In the genomic region with DNA sequence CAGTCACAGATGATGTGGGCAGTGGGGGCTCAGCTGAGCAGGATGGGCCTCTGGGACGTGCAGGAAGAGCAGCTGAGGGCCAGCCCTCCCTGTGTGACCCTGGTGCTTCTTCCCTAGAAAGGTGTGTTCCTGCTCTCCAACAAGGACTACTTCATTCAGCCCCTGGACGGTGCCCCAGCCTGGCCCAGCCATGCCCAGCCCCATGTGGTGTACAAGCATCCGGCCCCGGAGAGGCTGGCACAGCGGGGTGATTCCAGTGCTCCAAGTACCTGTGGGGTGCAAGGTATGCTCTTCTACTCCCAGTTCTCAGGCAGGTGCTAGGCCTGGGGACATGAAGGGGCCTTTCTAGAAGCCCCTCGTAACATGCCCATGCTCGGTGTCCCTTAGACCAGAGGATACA, we compare ENCODE assay signal across 25 cellular contexts. TPM values are rescaled to one million over a fixed set of nuclear protein-coding genes. Genes with fewer than 3 reads are reported as not detected.
DNase-seq lines count a peak whose midpoint lies in the region; TF ChIP-seq lines count a peak whose summit lies in the region.
"Had no signal": no experiment of that assay in that cellular context is flagged by ENCODE, and none has a peak within 500 bp of the region (broad histone marks: within the 10 kb centered on the region; RNA-seq: fewer than 3 reads in every experiment).

No MANE protein-coding gene starts in this region.

- WGBS in endodermal cell (ENCODE audit: insufficient coverage in 1 of 2, insufficient read length in 1 of 2), 2 experiments: 91 to 92% methylated on average over 6 to 7 of the region's 7 CpGs

- H3K4me3 Mint-ChIP-seq in activated CD4-positive, alpha-beta memory T cell treated with anti-CD3 and anti-CD28 coated beads, Interleukin-2, amount 10 ng/mL, durations not matched to agents 7 days and 5 days: no peak overlapping the region
- H3K4me3 Mint-ChIP-seq in activated CD4-positive, alpha-beta memory T cell treated with anti-CD3 and anti-CD28 coated beads for 36 hours: no peak overlapping the region
- no peak overlapping the region for H3K4me3 Mint-ChIP-seq in endodermal cell
- H3K4me3 Mint-ChIP-seq in neural progenitor cell: no peak overlapping the region
- H3K4me3 Mint-ChIP-seq: CD8-positive, alpha-beta T cell had no signal

- no peak for TF ChIP-seq CTCF in endodermal cell (conservative IDR thresholded peaks at IDR 0.05)
- TF ChIP-seq CTCF in neural progenitor cell (IDR thresholded peaks at IDR 0.05): no peak

- no peaks in the 10 kb centered on the region for H3K9me3 Mint-ChIP-seq in activated CD4-positive, alpha-beta memory T cell treated with anti-CD3 and anti-CD28 coated beads, Interleukin-2, amount 10 ng/mL, durations not matched to agents 7 days and 5 days
- H3K9me3 Mint-ChIP-seq in activated CD4-positive, alpha-beta memory T cell treated with anti-CD3 and anti-CD28 coated beads for 36 hours: no peaks in the 10 kb centered on the region
- no peaks in the 10 kb centered on the region for H3K9me3 Mint-ChIP-seq in endodermal cell
- H3K9me3 Mint-ChIP-seq in neural progenitor cell: no peaks in the 10 kb centered on the region
- H3K9me3 Mint-ChIP-seq: CD8-positive, alpha-beta T cell had no signal

- H3K9me3 ChIP-seq in endodermal cell (ENCODE audit: control insufficient read depth, low read length) (no peaks in the 10 kb centered on the region), neural progenitor cell (ENCODE audit: low read depth) (no peaks in the 10 kb centered on the region), skeletal muscle satellite cell (replicated peaks; ENCODE audit: low read length) (no peaks in the 10 kb centered on the region)
- H3K9me3 ChIP-seq: HAP-1, SJCRH30 had no signal

- POLR2A ChIA-PET in activated CD4-positive, alpha-beta memory T cell treated with anti-CD3 and anti-CD28 coated beads, Interleukin-2, amount 10 ng/mL, durations not matched to agents 7 days and 5 days (lab: Charles Lee): no interaction called here
- POLR2A ChIA-PET in activated CD4-positive, alpha-beta memory T cell treated with anti-CD3 and anti-CD28 coated beads for 36 hours (lab: Charles Lee): no interaction called here

- H3K27ac ChIP-seq in endodermal cell (ENCODE audit: low read depth, low read length) (no peak overlapping the region), neural progenitor cell (no peak overlapping the region)
- H3K27ac ChIP-seq: GM23248, HL-60, SJCRH30 had no signal

- H3K4me1 Mint-ChIP-seq in activated CD4-positive, alpha-beta memory T cell treated with anti-CD3 and anti-CD28 coated beads, Interleukin-2, amount 10 ng/mL, durations not matched to agents 7 days and 5 days: peaks cover 13% of the 10 kb centered on the region
- peaks cover 17% of the 10 kb centered on the region for H3K4me1 Mint-ChIP-seq in activated CD4-positive, alpha-beta memory T cell treated with anti-CD3 and anti-CD28 coated beads for 36 hours (ENCODE audit: low read depth)
- no peaks in the 10 kb centered on the region for H3K4me1 Mint-ChIP-seq in endodermal cell
- peaks cover 5% of the 10 kb centered on the region for H3K4me1 Mint-ChIP-seq in neural progenitor cell

- no peaks in the 10 kb centered on the region for H4K20me1 ChIP-seq in neural progenitor cell (ENCODE audit: low read depth)

- no peaks in the 10 kb centered on the region for H3K27me3 Mint-ChIP-seq in activated CD4-positive, alpha-beta memory T cell treated with anti-CD3 and anti-CD28 coated beads, Interleukin-2, amount 10 ng/mL, durations not matched to agents 7 days and 5 days
- H3K27me3 Mint-ChIP-seq in activated CD4-positive, alpha-beta memory T cell treated with anti-CD3 and anti-CD28 coated beads for 36 hours: no peaks in the 10 kb centered on the region
- H3K27me3 Mint-ChIP-seq in endodermal cell (ENCODE audit: insufficient read depth) (no peaks in the 10 kb centered on the region), neural progenitor cell (ENCODE audit: insufficient read depth, low read depth) (no peaks in the 10 kb centered on the region)

- CTCF ChIA-PET in activated CD4-positive, alpha-beta memory T cell treated with anti-CD3 and anti-CD28 coated beads, Interleukin-2, amount 10 ng/mL, durations not matched to agents 7 days and 5 days (lab: Charles Lee): no interaction called here
- CTCF ChIA-PET in activated CD4-positive, alpha-beta memory T cell treated with anti-CD3 and anti-CD28 coated beads for 36 hours (lab: Charles Lee): no interaction called here

- H3K36me3 ChIP-seq in endodermal cell (ENCODE audit: control insufficient read depth, insufficient read depth, low read length) (no peaks in the 10 kb centered on the region), neural progenitor cell (no peaks in the 10 kb centered on the region), skeletal muscle satellite cell (ENCODE audit: insufficient read depth, low read length) (no peaks in the 10 kb centered on the region)
- H3K36me3 ChIP-seq: HAP-1, SJCRH30 had no signal

- no peak overlapping the region for H3K4me2 ChIP-seq in neural progenitor cell
- H3K4me2 ChIP-seq in skeletal muscle satellite cell (ENCODE audit: low read length): peak overlapping the region; percentile 55

- no peaks in the 10 kb centered on the region for H3K4me1 ChIP-seq in endodermal cell (ENCODE audit: control insufficient read depth, insufficient read depth, low read length)
- H3K4me1 ChIP-seq in neural progenitor cell: no peaks in the 10 kb centered on the region
- peaks cover 11% of the 10 kb centered on the region for H3K4me1 ChIP-seq in skeletal muscle satellite cell (ENCODE audit: control insufficient read depth, insufficient read depth, low read length)
- H3K4me1 ChIP-seq: HAP-1, SJCRH30 had no signal

- H3K79me2 ChIP-seq in neural progenitor cell (ENCODE audit: low read depth): no peaks in the 10 kb centered on the region

- no peak overlapping the region for H3K9ac ChIP-seq in endodermal cell (ENCODE audit: extremely low read depth, low read length, poor library complexity, severe bottlenecking)
- H3K9ac ChIP-seq in neural progenitor cell: no peak overlapping the region
- H3K9ac ChIP-seq in skeletal muscle satellite cell (ENCODE audit: low read depth, low read length): no peak overlapping the region
- H3K9ac ChIP-seq: GM23248 had no signal

- no peaks in the 10 kb centered on the region for H3K36me3 Mint-ChIP-seq in activated CD4-positive, alpha-beta memory T cell treated with anti-CD3 and anti-CD28 coated beads, Interleukin-2, amount 10 ng/mL, durations not matched to agents 7 days and 5 days (ENCODE audit: low read depth)
- H3K36me3 Mint-ChIP-seq in activated CD4-positive, alpha-beta memory T cell treated with anti-CD3 and anti-CD28 coated beads for 36 hours: no peaks in the 10 kb centered on the region
- H3K36me3 Mint-ChIP-seq in endodermal cell (ENCODE audit: low read depth): no peaks in the 10 kb centered on the region
- no peaks in the 10 kb centered on the region for H3K36me3 Mint-ChIP-seq in neural progenitor cell

- intact Hi-C loops in activated CD4-positive, alpha-beta memory T cell treated with anti-CD3 and anti-CD28 coated beads for 36 hours (cut with micrococcal nuclease): no loop called here

- no peak overlapping the region for H3K4me3 ChIP-seq in endodermal cell (ENCODE audit: low read length)
- no peak overlapping the region for H3K4me3 ChIP-seq in neural progenitor cell
- H3K4me3 ChIP-seq in skeletal muscle satellite cell (ENCODE audit: low read length): no peak overlapping the region
- H3K4me3 ChIP-seq: GM12878, GM23248, HAP-1, SJCRH30 had no signal

- no peak overlapping the region for H3K27ac Mint-ChIP-seq in activated CD4-positive, alpha-beta memory T cell treated with anti-CD3 and anti-CD28 coated beads, Interleukin-2, amount 10 ng/mL, durations not matched to agents 7 days and 5 days
- no peak overlapping the region for H3K27ac Mint-ChIP-seq in activated CD4-positive, alpha-beta memory T cell treated with anti-CD3 and anti-CD28 coated beads for 36 hours
- no peak overlapping the region for H3K27ac Mint-ChIP-seq in endodermal cell
- H3K27ac Mint-ChIP-seq in neural progenitor cell: peak overlapping the region; percentile 42

- no peaks in the 10 kb centered on the region for H3F3A ChIP-seq in neural progenitor cell (ENCODE audit: low read depth)

- no peak overlapping the region for H2AFZ ChIP-seq in neural progenitor cell (replicated peaks)
- H2AFZ ChIP-seq: GM23248 had no signal

- DNase-seq in activated CD4-positive, alpha-beta memory T cell treated with anti-CD3 and anti-CD28 coated beads, Interleukin-2, amount 10 ng/mL, durations not matched to agents 7 days and 5 days: peak; percentile 12
- DNase-seq in activated CD4-positive, alpha-beta memory T cell treated with anti-CD3 and anti-CD28 coated beads for 36 hours: no peak
- DNase-seq in endodermal cell (peak; percentile 29), neural progenitor cell (ENCODE audit: low spot score) (no peak), cerebellar nuclear complex (lab: John Stamatoyannopoulos, UW) (no peak), NCI-H510A treated with DMSO at 0.1 percent for 48 hours (lab: John Stamatoyannopoulos, UW) (no peak), nucleus accumbens (lab: John Stamatoyannopoulos, UW) (no peak)
- DNase-seq: AML-193; C1 segment of cervical spinal cord; CD8-positive, alpha-beta T cell; DND-41; KBM-7; NCI-H1092; NCI-H1436 treated with DMSO at 0.1 percent for 48 hours; NCI-H2029; NCI-H345; NCI-H524 treated with DMSO at 0.1 percent for 48 hours; OCI-M1; SJCRH30 had no signal

- no peaks in the 10 kb centered on the region for H3K27me3 ChIP-seq in endodermal cell (ENCODE audit: control insufficient read depth, insufficient read depth, low read length, poor library complexity, severe bottlenecking)
- H3K27me3 ChIP-seq in neural progenitor cell: no peaks in the 10 kb centered on the region
- no peaks in the 10 kb centered on the region for H3K27me3 ChIP-seq in skeletal muscle satellite cell (ENCODE audit: control insufficient read depth, insufficient read depth, low read length)
- H3K27me3 ChIP-seq: SJCRH30 had no signal

RNA-seq across cellular contexts. Expression of a gene that starts 38.3 kb away (rescaled TPM):
- total RNA-seq in activated CD4-positive, alpha-beta memory T cell treated with anti-CD3 and anti-CD28 coated beads, Interleukin-2, amount 10 ng/mL, durations not matched to agents 7 days and 5 days: under 1 TPM in 1 of 2 experiments, not detected in 1; 0.60 TPM
- under 1 TPM in 1 of 2 experiments, not detected in 1; 0.81 TPM for total RNA-seq in activated CD4-positive, alpha-beta memory T cell treated with anti-CD3 and anti-CD28 coated beads for 36 hours
- total RNA-seq in endodermal cell (10 to 100 TPM; 17.6 to 23.9 TPM), neural progenitor cell (ENCODE audit: low replicate concordance) (0.06 and 1.4 TPM in 2 replicates)
- 5.3 TPM for polyA plus RNA-seq in endodermal cell (2013, experiment 1 of 2)
- polyA plus RNA-seq in endodermal cell (2013, experiment 2 of 2): 2.2 TPM
- 0.22 and 1.8 TPM in 2 replicates for total RNA-seq in skeletal muscle satellite cell (2012; rRNA removed)
- total RNA-seq: GM23248 had no signal

RNA-seq across cellular contexts. Expression of a gene that starts 38.3 kb away (rescaled TPM):
- 10 to 100 TPM; 20.8 to 23.1 TPM for total RNA-seq in activated CD4-positive, alpha-beta memory T cell treated with anti-CD3 and anti-CD28 coated beads, Interleukin-2, amount 10 ng/mL, durations not matched to agents 7 days and 5 days
- 10 to 100 TPM; 27.7 to 28.1 TPM for total RNA-seq in activated CD4-positive, alpha-beta memory T cell treated with anti-CD3 and anti-CD28 coated beads for 36 hours
- total RNA-seq in endodermal cell: 10 to 100 TPM; 42.0 to 59.1 TPM
- polyA plus RNA-seq in endodermal cell (2013, experiment 1 of 2): 26.1 TPM
- polyA plus RNA-seq in endodermal cell (2013, experiment 2 of 2): 27.2 TPM
- total RNA-seq in neural progenitor cell (ENCODE audit: low replicate concordance): 30.1 and 42.4 TPM in 2 replicates
- total RNA-seq in skeletal muscle satellite cell (2012; rRNA removed): 22.3 and 24.7 TPM in 2 replicates

RNA-seq across cellular contexts. Expression of a gene that starts 48.4 kb away (rescaled TPM):
- total RNA-seq in activated CD4-positive, alpha-beta memory T cell treated with anti-CD3 and anti-CD28 coated beads, Interleukin-2, amount 10 ng/mL, durations not matched to agents 7 days and 5 days: 1 to 10 TPM in 1 of 2 experiments, under 1 TPM in 1; 0.95 to 1.1 TPM
- 1 to 10 TPM; 1.3 to 1.7 TPM for total RNA-seq in activated CD4-positive, alpha-beta memory T cell treated with anti-CD3 and anti-CD28 coated beads for 36 hours
- total RNA-seq in endodermal cell (1 to 10 TPM; 4.1 to 6.5 TPM), neural progenitor cell (ENCODE audit: low replicate concordance) (1.3 and 2.2 TPM in 2 replicates)
- 5.9 TPM for polyA plus RNA-seq in endodermal cell (2013, experiment 1 of 2)
- 6.5 TPM for polyA plus RNA-seq in endodermal cell (2013, experiment 2 of 2)
- under 0.01 and 0.22 TPM in 2 replicates for total RNA-seq in skeletal muscle satellite cell (2012; rRNA removed)
- total RNA-seq: HT-29 had no signal
- polyA plus RNA-seq: GM23248 had no signal

Comparison
In these comparisons a context has a peak if more than half of its experiments do, and no peak if none do; other contexts are left out.
1. DNase-seq: peak in activated CD4-positive, alpha-beta memory T cell treated with anti-CD3 and anti-CD28 coated beads, Interleukin-2, amount 10 ng/mL, durations not matched to agents 7 days and 5 days (single experiment) and endodermal cell (single experiment); none in activated CD4-positive, alpha-beta memory T cell treated with anti-CD3 and anti-CD28 coated beads for 36 hours (single experiment), neural progenitor cell (single experiment), cerebellar nuclear complex (0 of 2), NCI-H510A treated with DMSO at 0.1 percent for 48 hours (single experiment) and nucleus accumbens (0 of 56).